Comparison of ENCODE assay signal across 8 cellular contexts in genomic region chr18:55779711-55780590, GRCh38.
A peak's percentile ranks its signal among the peaks of the same experiment; 100 is the strongest.
DNase-seq lines count a peak whose midpoint lies in the region; ATAC-seq and TF ChIP-seq lines count a peak whose summit lies in the region.

No MANE protein-coding gene starts in this region.

- H3K9me3 Mint-ChIP-seq in Calu3 (ENCODE audit: low read depth, unreplicated experiment): no peaks in the 10 kb centered on the region

- ATAC-seq in upper lobe of right lung: peak; percentile 72

- no peaks in the 10 kb centered on the region for H3K27me3 Mint-ChIP-seq in Calu3 (ENCODE audit: unreplicated experiment)

- no peak overlapping the region for H3K27ac Mint-ChIP-seq in Calu3 (ENCODE audit: unreplicated experiment)

- H3K36me3 Mint-ChIP-seq in Calu3 (ENCODE audit: insufficient read depth, unreplicated experiment): no peaks in the 10 kb centered on the region

- DNase-seq in stimulated activated CD4-positive, alpha-beta T cell treated with anti-CD3 and anti-CD28 coated beads, Interleukin-15, amount 100 ng/mL, for 24 hours: peak; percentile 2
- DNase-seq in stimulated activated CD4-positive, alpha-beta T cell treated with anti-CD3 and anti-CD28 coated beads, Interleukin-1b, Interleukin-23, amount 100 ng/mL, for 48 hours: no peak
- DNase-seq in RWPE1 (ENCODE audit: low spot score): peak; percentile 12
- DNase-seq in erythroblast (lab: John Stamatoyannopoulos, UW): peak; percentile 81 to 82
- DNase-seq in upper lobe of right lung: peak; percentile 63
- DNase-seq in Calu3: no peak
- no peak for DNase-seq in GM19240 (ENCODE audit: insufficient read length, low spot score)

- BruUV-seq in Calu3 (replicated peaks; lab: Mats Ljungman, UMichigan): no TSS peak

- POLR2A ChIA-PET in RWPE1 (lab: Yijun Ruan, JAX; ENCODE audit: low non-redundant PET): no interaction called here

- peak; percentile 31 for TF ChIP-seq CTCF in RWPE1 (conservative IDR thresholded peaks at IDR 0.05; ENCODE audit: low read depth)
- peak; percentile 19 for TF ChIP-seq CTCF in upper lobe of right lung (IDR thresholded peaks at IDR 0.05)
- no peak for TF ChIP-seq CTCF in Calu3 (IDR thresholded peaks at IDR 0.05; ENCODE audit: unreplicated experiment)

- no peaks in the 10 kb centered on the region for H3K9me3 ChIP-seq in muscle layer of colon (ENCODE audit: low read length)
- H3K9me3 ChIP-seq in upper lobe of right lung: no peaks in the 10 kb centered on the region

- H3K4me3 Mint-ChIP-seq in Calu3 (ENCODE audit: low read depth, unreplicated experiment): no peak overlapping the region

- H3K4me1 ChIP-seq in muscle layer of colon (ENCODE audit: insufficient read depth, low read length) (peaks cover 5% of the 10 kb centered on the region), upper lobe of right lung (no peaks in the 10 kb centered on the region)

- no peak for TF ChIP-seq POLR2A in erythroblast (IDR thresholded peaks at IDR 0.05; ENCODE audit: low read length)

- H3K4me3 ChIP-seq in muscle layer of colon (ENCODE audit: low read depth in 1 of 2, low read length in 2 of 2) (peak overlapping the region; percentile 51 to 74), upper lobe of right lung (peak overlapping the region; percentile 58)

- H3K4me1 Mint-ChIP-seq in Calu3 (ENCODE audit: low read depth, unreplicated experiment): no peaks in the 10 kb centered on the region

- H3K36me3 ChIP-seq in muscle layer of colon (ENCODE audit: insufficient read depth, low read length) (no peaks in the 10 kb centered on the region), upper lobe of right lung (no peaks in the 10 kb centered on the region)

- H3K27ac ChIP-seq in RWPE1 (peak overlapping the region; percentile 71), muscle layer of colon (ENCODE audit: low read depth, low read length) (peak overlapping the region; percentile 15), upper lobe of right lung (peak overlapping the region; percentile 63)

- H3K27me3 ChIP-seq in muscle layer of colon (ENCODE audit: control insufficient read depth in 1 of 2, insufficient read depth in 2 of 2, low read length in 2 of 2): peaks cover 0 to 9% of the 10 kb centered on the region in 2 donors
- no peaks in the 10 kb centered on the region for H3K27me3 ChIP-seq in upper lobe of right lung

- peak overlapping the region; percentile 70 for H3K9ac ChIP-seq in muscle layer of colon (ENCODE audit: low read length)

- intact Hi-C loops in upper lobe of right lung (cut with DNase I) (no loop called here), Calu3 (cut with micrococcal nuclease; ENCODE audit: unreplicated experiment) (loop anchor here (5.0 kb wide), 1 partner anchor 438 kb away; no protein-coding TSS in a partner anchor)

- CTCF ChIA-PET in RWPE1 (lab: Yijun Ruan, JAX): interaction anchor here (0.5 to 1.2 kb wide), 3 partner anchors 17 to 1131 kb away, joined by 3 to 5 read pairs (median 3); no protein-coding TSS in a partner anchor
- CTCF ChIA-PET in Calu3 (lab: Charles Lee): interaction anchor here (0.7 kb wide), 1 partner anchor 321 kb away, joined by 4 read pairs; no protein-coding TSS in a partner anchor

Comparison
In these comparisons a context has a peak if more than half of its experiments do, and no peak if none do; other contexts are left out.
1. DNase-seq: peak in stimulated activated CD4-positive, alpha-beta T cell treated with anti-CD3 and anti-CD28 coated beads, Interleukin-15, amount 100 ng/mL, for 24 hours (single experiment), RWPE1 (single experiment), erythroblast (2 of 2) and upper lobe of right lung (single experiment); none in stimulated activated CD4-positive, alpha-beta T cell treated with anti-CD3 and anti-CD28 coated beads, Interleukin-1b, Interleukin-23, amount 100 ng/mL, for 48 hours (single experiment), Calu3 (single experiment) and GM19240 (single experiment).
2. H3K27ac ChIP-seq: peak in every context shown above with its lines; median percentile 71 in RWPE1; 63 in upper lobe of right lung; 15 in muscle layer of colon.